ENCODE assay signal across 1 cellular context in genomic region chr4:77092832-77093800, GRCh38.
TF ChIP-seq lines count a peak whose summit lies in the region.

No MANE protein-coding gene starts in this region.

TF ChIP-seq in K562, 482 proteins besides CTCF, POLR2A, EP300 and RAD21 (continued from another document):
- TF ChIP-seq ZBTB5 (IDR thresholded peaks at IDR 0.05) = peak; percentile 67; the same call in 1 of the 2 replicates
- TF ChIP-seq, protein P1, sequence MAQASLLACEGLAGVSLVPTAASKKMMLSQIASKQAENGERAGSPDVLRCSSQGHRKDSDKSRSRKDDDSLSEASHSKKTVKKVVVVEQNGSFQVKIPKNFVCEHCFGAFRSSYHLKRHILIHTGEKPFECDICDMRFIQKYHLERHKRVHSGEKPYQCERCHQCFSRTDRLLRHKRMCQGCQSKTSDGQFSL (CRISPR knock-in tag; IDR thresholded peaks at IDR 0.05) = no peak
- TF ChIP-seq, protein P1 (tag; IDR thresholded peaks at IDR 0.05) = no peak
- no peak for TF ChIP-seq POLR2B (IDR thresholded peaks at IDR 0.05; ENCODE audit: low read depth, partially characterized antibody)
- no peak for TF ChIP-seq ZSCAN29 (IDR thresholded peaks at IDR 0.05)
- no peak for TF ChIP-seq SP1 (CRISPR knock-in tag; IDR thresholded peaks at IDR 0.05)
- no peak for TF ChIP-seq ZSCAN32 (CRISPR knock-in tag; IDR thresholded peaks at IDR 0.05)
- peak; percentile 65; the same call in 1 of the 2 replicates for TF ChIP-seq SOX6 (IDR thresholded peaks at IDR 0.05)
- TF ChIP-seq ARNT (IDR thresholded peaks at IDR 0.05) = peak in 1 of 2 experiments; percentile 44; a peak in 1 of 4 replicates
- no peak for TF ChIP-seq RFX7 (CRISPR knock-in tag; IDR thresholded peaks at IDR 0.05)
- TF ChIP-seq ESRRA (IDR thresholded peaks at IDR 0.05; ENCODE audit: borderline replicate concordance, low read depth) = peak; percentile 51; the same call in 1 of the 2 replicates
- no peak for TF ChIP-seq IFI16 (CRISPR knock-in tag; IDR thresholded peaks at IDR 0.05)
- TF ChIP-seq, protein P2, sequence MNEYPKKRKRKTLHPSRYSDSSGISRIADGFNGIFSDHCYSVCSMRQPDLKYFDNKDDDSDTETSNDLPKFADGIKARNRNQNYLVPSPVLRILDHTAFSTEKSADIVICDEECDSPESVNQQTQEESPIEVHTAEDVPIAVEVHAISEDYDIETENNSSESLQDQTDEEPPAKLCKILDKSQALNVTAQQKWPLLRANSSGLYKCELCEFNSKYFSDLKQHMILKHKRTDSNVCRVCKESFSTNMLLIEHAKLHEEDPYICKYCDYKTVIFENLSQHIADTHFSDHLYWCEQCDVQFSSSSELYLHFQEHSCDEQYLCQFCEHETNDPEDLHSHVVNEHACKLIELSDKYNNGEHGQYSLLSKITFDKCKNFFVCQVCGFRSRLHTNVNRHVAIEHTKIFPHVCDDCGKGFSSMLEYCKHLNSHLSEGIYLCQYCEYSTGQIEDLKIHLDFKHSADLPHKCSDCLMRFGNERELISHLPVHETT (CRISPR knock-in tag; conservative IDR thresholded peaks at IDR 0.05 in 1 of 2, IDR thresholded peaks at IDR 0.05 in 1 of 2) = peak in 1 of 2 experiments; percentile 38; a peak in 1 of 4 replicates
- 0 out of 2 replicates have a peak, but pooled peaks have one; percentile 49 for TF ChIP-seq ZNF175 (CRISPR knock-in tag; IDR thresholded peaks at IDR 0.05; ENCODE audit: low read depth)
- TF ChIP-seq CREBBP (IDR thresholded peaks at IDR 0.05; ENCODE audit: low read depth, low read length) = no peak
- peak; percentile 26; the same call in 1 of the 2 replicates for TF ChIP-seq GABPA (tag; conservative IDR thresholded peaks at IDR 0.05; ENCODE audit: low read depth)
- 0 out of 2 replicates have a peak, but pooled peaks have one; percentile 13 for TF ChIP-seq ATF3 (IDR thresholded peaks at IDR 0.05)
- TF ChIP-seq ATF3 (CRISPR knock-in tag; conservative IDR thresholded peaks at IDR 0.05) = no peak
- 0 out of 2 replicates have a peak, but pooled peaks have one; percentile 26 for TF ChIP-seq ZNF766 (CRISPR knock-in tag; conservative IDR thresholded peaks at IDR 0.05)
- TF ChIP-seq ATF4 (CRISPR knock-in tag; IDR thresholded peaks at IDR 0.05) = peak; percentile 65; the same call in 1 of the 2 replicates
- no peak for TF ChIP-seq JUND (IDR thresholded peaks at IDR 0.05; ENCODE audit: borderline replicate concordance, low read depth, low read length)
- TF ChIP-seq JUND (tag; IDR thresholded peaks at IDR 0.05; ENCODE audit: borderline replicate concordance, low read depth, low read length) = 0 out of 3 replicates have a peak, but pooled peaks have one; percentile 23
- TF ChIP-seq, protein P3, sequence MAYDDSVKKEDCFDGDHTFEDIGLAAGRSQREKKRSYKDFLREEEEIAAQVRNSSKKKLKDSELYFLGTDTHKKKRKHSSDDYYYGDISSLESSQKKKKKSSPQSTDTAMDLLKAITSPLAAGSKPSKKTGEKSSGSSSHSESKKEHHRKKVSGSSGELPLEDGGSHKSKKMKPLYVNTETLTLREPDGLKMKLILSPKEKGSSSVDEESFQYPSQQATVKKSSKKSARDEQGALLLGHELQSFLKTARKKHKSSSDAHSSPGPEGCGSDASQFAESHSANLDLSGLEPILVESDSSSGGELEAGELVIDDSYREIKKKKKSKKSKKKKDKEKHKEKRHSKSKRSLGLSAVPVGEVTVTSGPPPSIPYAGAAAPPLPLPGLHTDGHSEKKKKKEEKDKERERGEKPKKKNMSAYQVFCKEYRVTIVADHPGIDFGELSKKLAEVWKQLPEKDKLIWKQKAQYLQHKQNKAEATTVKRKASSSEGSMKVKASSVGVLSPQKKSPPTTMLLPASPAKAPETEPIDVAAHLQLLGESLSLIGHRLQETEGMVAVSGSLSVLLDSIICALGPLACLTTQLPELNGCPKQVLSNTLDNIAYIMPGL (CRISPR knock-in tag; IDR thresholded peaks at IDR 0.05) = no peak
- TF ChIP-seq RBM14 (IDR thresholded peaks at IDR 0.05; ENCODE audit: borderline replicate concordance, insufficient read depth, low read depth, low read length) = no peak
- TF ChIP-seq ZNF583 (CRISPR knock-in tag; IDR thresholded peaks at IDR 0.05) = peak; percentile 99
- 0 out of 2 replicates have a peak, but pooled peaks have one; percentile 10 for TF ChIP-seq ARID1B (IDR thresholded peaks at IDR 0.05)
- 0 out of 2 replicates have a peak, but pooled peaks have one; percentile 26 for TF ChIP-seq CEBPB (tag; IDR thresholded peaks at IDR 0.05)
- no peak for TF ChIP-seq STAG1 (CRISPR knock-in tag; IDR thresholded peaks at IDR 0.05; ENCODE audit: borderline replicate concordance)
- TF ChIP-seq, protein P4, sequence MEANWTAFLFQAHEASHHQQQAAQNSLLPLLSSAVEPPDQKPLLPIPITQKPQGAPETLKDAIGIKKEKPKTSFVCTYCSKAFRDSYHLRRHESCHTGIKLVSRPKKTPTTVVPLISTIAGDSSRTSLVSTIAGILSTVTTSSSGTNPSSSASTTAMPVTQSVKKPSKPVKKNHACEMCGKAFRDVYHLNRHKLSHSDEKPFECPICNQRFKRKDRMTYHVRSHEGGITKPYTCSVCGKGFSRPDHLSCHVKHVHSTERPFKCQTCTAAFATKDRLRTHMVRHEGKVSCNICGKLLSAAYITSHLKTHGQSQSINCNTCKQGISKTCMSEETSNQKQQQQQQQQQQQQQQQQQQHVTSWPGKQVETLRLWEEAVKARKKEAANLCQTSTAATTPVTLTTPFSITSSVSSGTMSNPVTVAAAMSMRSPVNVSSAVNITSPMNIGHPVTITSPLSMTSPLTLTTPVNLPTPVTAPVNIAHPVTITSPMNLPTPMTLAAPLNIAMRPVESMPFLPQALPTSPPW (CRISPR knock-in tag; IDR thresholded peaks at IDR 0.05) = peak; percentile 74
- TF ChIP-seq NCOA4 (IDR thresholded peaks at IDR 0.05; ENCODE audit: partially characterized antibody) = no peak
- no peak for TF ChIP-seq MNT (conservative IDR thresholded peaks at IDR 0.05)
- no peak for TF ChIP-seq ZNF212 (CRISPR knock-in tag; IDR thresholded peaks at IDR 0.05)
- peak; percentile 95 for TF ChIP-seq HMBOX1 (IDR thresholded peaks at IDR 0.05)
- peak; percentile 86; the same call in 1 of the 2 replicates for TF ChIP-seq CC2D1A (IDR thresholded peaks at IDR 0.05)
- no peak for TF ChIP-seq CEBPG (CRISPR knock-in tag; IDR thresholded peaks at IDR 0.05)
- TF ChIP-seq CEBPG (tag; conservative IDR thresholded peaks at IDR 0.05 in 1 of 2, IDR thresholded peaks at IDR 0.05 in 1 of 2) = peak; percentile 75 to 91
